In genomic region chr10:73911553-73912004, GRCh38 we compare ENCODE assay signal across 8 cellular contexts.
DNase-seq lines count a peak whose midpoint lies in the region; ATAC-seq and TF ChIP-seq lines count a peak whose summit lies in the region.

No MANE protein-coding gene starts in this region.

- TF ChIP-seq CTCF in GM12865 (IDR thresholded peaks at IDR 0.05; ENCODE audit: insufficient read depth, low read depth, low read length, missing control alignments) (no peak), SU-DHL-6 (IDR thresholded peaks at IDR 0.05; ENCODE audit: insufficient read depth, low read length, poor library complexity, severe bottlenecking) (no peak), foreskin fibroblast (IDR thresholded peaks at IDR 0.05; ENCODE audit: low read depth, low read length) (no peak), retinal pigment epithelial cell (conservative IDR thresholded peaks at IDR 0.05; ENCODE audit: low read depth, low read length) (no peak)

- H3K27ac ChIP-seq in SU-DHL-6 (ENCODE audit: low read depth, low read length): no peak overlapping the region

- H3K79me2 ChIP-seq in SU-DHL-6 (ENCODE audit: insufficient read depth, low read length): no peaks in the 10 kb centered on the region

- DNase-seq in GM12865 (ENCODE audit: low read depth) (peak; percentile 30), foreskin fibroblast (no peak), retinal pigment epithelial cell (ENCODE audit: low read depth) (no peak), SKM-1 (lab: John Stamatoyannopoulos, UW; ENCODE audit: unreplicated experiment) (no peak), cerebellar cortex (ENCODE audit: low spot score) (no peak)

- H3F3A ChIP-seq in SU-DHL-6 (ENCODE audit: insufficient read depth): no peaks in the 10 kb centered on the region

- H3K9me3 ChIP-seq in SU-DHL-6 (ENCODE audit: insufficient read depth, low read length): no peaks in the 10 kb centered on the region

- H3K27me3 ChIP-seq in SU-DHL-6 (ENCODE audit: low read length): no peaks in the 10 kb centered on the region

- no peaks in the 10 kb centered on the region for H3K36me3 ChIP-seq in SU-DHL-6 (ENCODE audit: low read length)

- H3K4me3 ChIP-seq in GM12865 (ENCODE audit: low read depth, low read length): peak overlapping the region; percentile 45
- peak overlapping the region; percentile 43 for H3K4me3 ChIP-seq in SU-DHL-6 (ENCODE audit: insufficient read depth, low read length, poor library complexity, severe bottlenecking)
- H3K4me3 ChIP-seq in foreskin fibroblast (ENCODE audit: low read depth in 1 of 2, low read length in 2 of 2): peak overlapping the region; percentile 68 to 70
- peak overlapping the region; percentile 72 for H3K4me3 ChIP-seq in retinal pigment epithelial cell (ENCODE audit: low read length)

- H3K9me2 ChIP-seq in SU-DHL-6 (replicated peaks; ENCODE audit: insufficient read depth, low read length): no peaks in the 10 kb centered on the region

- H3K9ac ChIP-seq in SU-DHL-6 (ENCODE audit: low read length): peak overlapping the region; percentile 51

- ATAC-seq in GM18867 (IDR thresholded peaks at IDR 0.05; ENCODE audit: unreplicated experiment) (no peak), HG03159 (IDR thresholded peaks at IDR 0.05; ENCODE audit: unreplicated experiment) (no peak)

- peak overlapping the region; percentile 80 for H3K4me2 ChIP-seq in SU-DHL-6 (ENCODE audit: low read depth, low read length, poor library complexity, severe bottlenecking)

- H2AFZ ChIP-seq in SU-DHL-6 (ENCODE audit: low read depth, low read length, severe bottlenecking): peak overlapping the region; percentile 84

- H4K20me1 ChIP-seq in SU-DHL-6 (ENCODE audit: low read depth, low read length): no peaks in the 10 kb centered on the region
